Comparison of ENCODE assay signal across 13 cellular contexts in genomic region chr10:119290301-119291036, GRCh38.
DNase-seq lines count a peak whose midpoint lies in the region; ATAC-seq and TF ChIP-seq lines count a peak whose summit lies in the region.
"Had no signal": no experiment of that assay in that cellular context is flagged by ENCODE, and none has a peak within 500 bp of the region (broad histone marks: within the 10 kb centered on the region; RNA-seq: fewer than 3 reads in every experiment).

No MANE protein-coding gene starts in this region.

- peak overlapping the region in 3 of 4 donors; percentile 44 to 63 (median 51) for H3K27ac ChIP-seq in tibial nerve

- H3K27me3 ChIP-seq in kidney epithelial cell (ENCODE audit: control insufficient read depth, insufficient read depth, low read length) (peaks cover 11% of the 10 kb centered on the region), tibial nerve (no peaks in the 10 kb centered on the region)
- H3K27me3 ChIP-seq: testis had no signal

- H3K27ac Mint-ChIP-seq in activated CD8-positive, alpha-beta memory T cell treated with anti-CD3 and anti-CD28 coated beads, Interleukin-2, amount 10 ng/mL, durations not matched to agents 7 days and 5 days, result peak overlapping the region; percentile 35
- H3K27ac Mint-ChIP-seq in activated naive CD8-positive, alpha-beta T cell treated with anti-CD3 and anti-CD28 coated beads, Interleukin-2, amount 50 U/mL, for 24 hours, result peak overlapping the region; percentile 1

- peaks cover 66% of the 10 kb centered on the region for H3K4me1 Mint-ChIP-seq in activated CD8-positive, alpha-beta memory T cell treated with anti-CD3 and anti-CD28 coated beads, Interleukin-2, amount 10 ng/mL, durations not matched to agents 7 days and 5 days
- peaks cover 64% of the 10 kb centered on the region for H3K4me1 Mint-ChIP-seq in activated naive CD8-positive, alpha-beta T cell treated with anti-CD3 and anti-CD28 coated beads, Interleukin-2, amount 50 U/mL, for 24 hours

- no peak for ATAC-seq in activated CD8-positive, alpha-beta memory T cell treated with anti-CD3 and anti-CD28 coated beads, Interleukin-2, amount 10 ng/mL, durations not matched to agents 7 days and 5 days
- no peak for ATAC-seq in activated naive CD8-positive, alpha-beta T cell treated with anti-CD3 and anti-CD28 coated beads, Interleukin-2, amount 50 U/mL, for 24 hours
- no peak for ATAC-seq in HG03139 (IDR thresholded peaks at IDR 0.05; ENCODE audit: unreplicated experiment)
- ATAC-seq: left lobe of liver had no signal

- H3K36me3 Mint-ChIP-seq in activated CD8-positive, alpha-beta memory T cell treated with anti-CD3 and anti-CD28 coated beads, Interleukin-2, amount 10 ng/mL, durations not matched to agents 7 days and 5 days, result peaks cover 5% of the 10 kb centered on the region
- no peaks in the 10 kb centered on the region for H3K36me3 Mint-ChIP-seq in activated naive CD8-positive, alpha-beta T cell treated with anti-CD3 and anti-CD28 coated beads, Interleukin-2, amount 50 U/mL, for 24 hours (ENCODE audit: low read depth)

- peaks cover 0 to 78% (median 43%) of the 10 kb centered on the region in 4 donors for H3K4me1 ChIP-seq in tibial nerve

- no peaks in the 10 kb centered on the region for H3K9me3 ChIP-seq in tibial nerve
- H3K9me3 ChIP-seq: testis had no signal

- no peak for DNase-seq in activated CD8-positive, alpha-beta memory T cell treated with anti-CD3 and anti-CD28 coated beads, Interleukin-2, amount 10 ng/mL, durations not matched to agents 7 days and 5 days
- no peak for DNase-seq in activated CD8-positive, alpha-beta memory T cell treated with anti-CD3 and anti-CD28 coated beads for 24 hours
- DNase-seq in activated naive CD8-positive, alpha-beta T cell treated with anti-CD3 and anti-CD28 coated beads, Interleukin-2, amount 50 U/mL, for 24 hours, result no peak
- DNase-seq in kidney epithelial cell (ENCODE audit: low read depth), result no peak
- no peak for DNase-seq in tibial nerve (ENCODE audit: low spot score in 2 of 2)
- no peak for DNase-seq in mesenteric fat pad (ENCODE audit: low spot score)
- DNase-seq in T1000 (lab: John Stamatoyannopoulos, UW), result no peak
- DNase-seq: AML-193, KBM-7, NCI-H748 treated with DMSO at 0.1 percent for 48 hours, testis had no signal

- TF ChIP-seq POLR2A in tibial nerve (IDR thresholded peaks at IDR 0.05), result no peak

- WGBS in tibial nerve, 2 donors, result 50 to 51% methylated on average over 12 of the region's 12 CpGs

- H3K9me3 Mint-ChIP-seq in activated CD8-positive, alpha-beta memory T cell treated with anti-CD3 and anti-CD28 coated beads, Interleukin-2, amount 10 ng/mL, durations not matched to agents 7 days and 5 days (ENCODE audit: low read depth), result no peaks in the 10 kb centered on the region
- H3K9me3 Mint-ChIP-seq in activated naive CD8-positive, alpha-beta T cell treated with anti-CD3 and anti-CD28 coated beads, Interleukin-2, amount 50 U/mL, for 24 hours, result no peaks in the 10 kb centered on the region

- H3K4me3 ChIP-seq in kidney epithelial cell (ENCODE audit: low read depth, low read length) (no peak overlapping the region), tibial nerve (no peak overlapping the region)
- H3K4me3 ChIP-seq: testis had no signal

- TF ChIP-seq CTCF in kidney epithelial cell (IDR thresholded peaks at IDR 0.05; ENCODE audit: insufficient read depth, low read length, poor library complexity, severe bottlenecking) (peak; percentile 19), tibial nerve (IDR thresholded peaks at IDR 0.05) (peak in 1 of 5 experiments; percentile 15)

- H3K27me3 Mint-ChIP-seq in activated CD8-positive, alpha-beta memory T cell treated with anti-CD3 and anti-CD28 coated beads, Interleukin-2, amount 10 ng/mL, durations not matched to agents 7 days and 5 days, result no peaks in the 10 kb centered on the region
- H3K27me3 Mint-ChIP-seq in activated naive CD8-positive, alpha-beta T cell treated with anti-CD3 and anti-CD28 coated beads, Interleukin-2, amount 50 U/mL, for 24 hours, result no peaks in the 10 kb centered on the region

- H3K4me3 Mint-ChIP-seq in activated CD8-positive, alpha-beta memory T cell treated with anti-CD3 and anti-CD28 coated beads, Interleukin-2, amount 10 ng/mL, durations not matched to agents 7 days and 5 days, result no peak overlapping the region
- no peak overlapping the region for H3K4me3 Mint-ChIP-seq in activated naive CD8-positive, alpha-beta T cell treated with anti-CD3 and anti-CD28 coated beads, Interleukin-2, amount 50 U/mL, for 24 hours

- CTCF ChIA-PET in activated CD8-positive, alpha-beta memory T cell treated with anti-CD3 and anti-CD28 coated beads, Interleukin-2, amount 10 ng/mL, durations not matched to agents 7 days and 5 days (lab: Charles Lee), result interaction anchor here (0.7 to 2.5 kb wide), 10 partner anchors 10 to 84 kb away, joined by 3 to 8 read pairs (median 4); no protein-coding TSS in a partner anchor

- H3K36me3 ChIP-seq in kidney epithelial cell (ENCODE audit: control insufficient read depth, insufficient read depth, low read length) (no peaks in the 10 kb centered on the region), tibial nerve (no peaks in the 10 kb centered on the region)

- peak in 1 of 2 donors; percentile 48 for TF ChIP-seq EP300 in tibial nerve (IDR thresholded peaks at IDR 0.05)
